Comparison of ENCODE assay signal across 20 cellular contexts in genomic region chr9:20322212-20322611, GRCh38.
A peak's percentile ranks its signal among the peaks of the same experiment; 100 is the strongest.
DNase-seq lines count a peak whose midpoint lies in the region; ATAC-seq lines count a peak whose summit lies in the region.
"Had no signal": no experiment of that assay in that cellular context is flagged by ENCODE, and none has a peak within 500 bp of the region (broad histone marks: within the 10 kb centered on the region; RNA-seq: fewer than 3 reads in every experiment).

No MANE protein-coding gene starts in this region.

- peak overlapping the region; percentile 63 for H3K4me3 Mint-ChIP-seq in T-helper 2 cell treated with Interferon-gamma antibody and Interleukin-4, amounts not matched to agents 5 μg/mL and 100 μg/mL, for 36 hours
- H3K4me3 Mint-ChIP-seq in activated naive CD8-positive, alpha-beta T cell: peak overlapping the region; percentile 61
- H3K4me3 Mint-ChIP-seq in activated naive CD8-positive, alpha-beta T cell treated with anti-CD3 and anti-CD28 coated beads, Interleukin-2, amount 50 U/mL, for 24 hours: no peak overlapping the region
- peak overlapping the region; percentile 51 for H3K4me3 Mint-ChIP-seq in central memory CD8-positive, alpha-beta T cell
- H3K4me3 Mint-ChIP-seq in stimulated activated naive CD8-positive, alpha-beta T cell treated with anti-CD3 and anti-CD28 coated beads, Interleukin-15, amount 100 ng/mL, for 72 hours: peak overlapping the region in 1 of 2 donors; percentile 61
- H3K4me3 Mint-ChIP-seq: GM23338, HFFc6, memory B cell had no signal

- H3K36me3 Mint-ChIP-seq in T-helper 2 cell treated with Interferon-gamma antibody and Interleukin-4, amounts not matched to agents 5 μg/mL and 100 μg/mL, for 36 hours (ENCODE audit: low read depth): peaks cover 3% of the 10 kb centered on the region
- H3K36me3 Mint-ChIP-seq in activated naive CD8-positive, alpha-beta T cell: peaks cover 17% of the 10 kb centered on the region
- peaks cover 2% of the 10 kb centered on the region for H3K36me3 Mint-ChIP-seq in activated naive CD8-positive, alpha-beta T cell treated with anti-CD3 and anti-CD28 coated beads, Interleukin-2, amount 50 U/mL, for 24 hours (ENCODE audit: low read depth)
- H3K36me3 Mint-ChIP-seq in central memory CD8-positive, alpha-beta T cell (ENCODE audit: insufficient read depth): peaks cover 5% of the 10 kb centered on the region
- H3K36me3 Mint-ChIP-seq: memory B cell had no signal

- H3K27ac Mint-ChIP-seq in T-helper 2 cell treated with Interferon-gamma antibody and Interleukin-4, amounts not matched to agents 5 μg/mL and 100 μg/mL, for 36 hours: peak overlapping the region; percentile 70
- peak overlapping the region; percentile 75 for H3K27ac Mint-ChIP-seq in activated naive CD8-positive, alpha-beta T cell
- no peak overlapping the region for H3K27ac Mint-ChIP-seq in activated naive CD8-positive, alpha-beta T cell treated with anti-CD3 and anti-CD28 coated beads, Interleukin-2, amount 50 U/mL, for 24 hours
- H3K27ac Mint-ChIP-seq in central memory CD8-positive, alpha-beta T cell (ENCODE audit: low read depth): peak overlapping the region; percentile 75
- H3K27ac Mint-ChIP-seq in stimulated activated naive CD8-positive, alpha-beta T cell treated with anti-CD3 and anti-CD28 coated beads, Interleukin-15, amount 100 ng/mL, for 72 hours: peak overlapping the region; percentile 70 to 91
- H3K27ac Mint-ChIP-seq: GM23338, HFFc6, memory B cell had no signal

- H3K9me3 Mint-ChIP-seq in T-helper 2 cell treated with Interferon-gamma antibody and Interleukin-4, amounts not matched to agents 5 μg/mL and 100 μg/mL, for 36 hours: peaks cover 4% of the 10 kb centered on the region
- H3K9me3 Mint-ChIP-seq in activated naive CD8-positive, alpha-beta T cell (ENCODE audit: low read depth): no peaks in the 10 kb centered on the region
- no peaks in the 10 kb centered on the region for H3K9me3 Mint-ChIP-seq in activated naive CD8-positive, alpha-beta T cell treated with anti-CD3 and anti-CD28 coated beads, Interleukin-2, amount 50 U/mL, for 24 hours
- H3K9me3 Mint-ChIP-seq in central memory CD8-positive, alpha-beta T cell: no peaks in the 10 kb centered on the region
- no peaks in the 10 kb centered on the region for H3K9me3 Mint-ChIP-seq in stimulated activated naive CD8-positive, alpha-beta T cell treated with anti-CD3 and anti-CD28 coated beads, Interleukin-15, amount 100 ng/mL, for 72 hours
- H3K9me3 Mint-ChIP-seq: GM23338, HFFc6, memory B cell had no signal

- ATAC-seq in activated naive CD8-positive, alpha-beta T cell treated with anti-CD3 and anti-CD28 coated beads, Interleukin-2, amount 50 U/mL, for 24 hours: no peak
- ATAC-seq in central memory CD8-positive, alpha-beta T cell (replicated peaks; ENCODE audit: extremely low read depth, poor library complexity, severe bottlenecking): no peak
- no peak for ATAC-seq in stimulated activated naive CD8-positive, alpha-beta T cell treated with anti-CD3 and anti-CD28 coated beads, Interleukin-15, amount 100 ng/mL, for 72 hours
- ATAC-seq: GM23338, left lobe of liver had no signal

- H3K4me1 Mint-ChIP-seq in T-helper 2 cell treated with Interferon-gamma antibody and Interleukin-4, amounts not matched to agents 5 μg/mL and 100 μg/mL, for 36 hours (ENCODE audit: low read depth): peaks cover 40% of the 10 kb centered on the region
- H3K4me1 Mint-ChIP-seq in activated naive CD8-positive, alpha-beta T cell (ENCODE audit: low read depth): peaks cover 73% of the 10 kb centered on the region
- H3K4me1 Mint-ChIP-seq in activated naive CD8-positive, alpha-beta T cell treated with anti-CD3 and anti-CD28 coated beads, Interleukin-2, amount 50 U/mL, for 24 hours: peaks cover 67% of the 10 kb centered on the region
- H3K4me1 Mint-ChIP-seq in central memory CD8-positive, alpha-beta T cell: peaks cover 46% of the 10 kb centered on the region
- peaks cover 74% of the 10 kb centered on the region for H3K4me1 Mint-ChIP-seq in stimulated activated naive CD8-positive, alpha-beta T cell treated with anti-CD3 and anti-CD28 coated beads, Interleukin-15, amount 100 ng/mL, for 72 hours
- H3K4me1 Mint-ChIP-seq: memory B cell had no signal

- peaks cover 2% of the 10 kb centered on the region for H3K27me3 Mint-ChIP-seq in T-helper 2 cell treated with Interferon-gamma antibody and Interleukin-4, amounts not matched to agents 5 μg/mL and 100 μg/mL, for 36 hours (ENCODE audit: low read depth)
- no peaks in the 10 kb centered on the region for H3K27me3 Mint-ChIP-seq in activated naive CD8-positive, alpha-beta T cell
- H3K27me3 Mint-ChIP-seq in activated naive CD8-positive, alpha-beta T cell treated with anti-CD3 and anti-CD28 coated beads, Interleukin-2, amount 50 U/mL, for 24 hours: no peaks in the 10 kb centered on the region
- no peaks in the 10 kb centered on the region for H3K27me3 Mint-ChIP-seq in central memory CD8-positive, alpha-beta T cell
- no peaks in the 10 kb centered on the region for H3K27me3 Mint-ChIP-seq in stimulated activated naive CD8-positive, alpha-beta T cell treated with anti-CD3 and anti-CD28 coated beads, Interleukin-15, amount 100 ng/mL, for 72 hours

- DNase-seq in T-helper 2 cell treated with Interferon-gamma antibody and Interleukin-4, amounts not matched to agents 5 μg/mL and 100 μg/mL, for 36 hours (ENCODE audit: low spot score): no peak
- no peak for DNase-seq in T-helper 2 cell
- DNase-seq in activated naive CD8-positive, alpha-beta T cell treated with anti-CD3 and anti-CD28 coated beads, Interleukin-2, amount 50 U/mL, for 24 hours: no peak
- no peak for DNase-seq in central memory CD8-positive, alpha-beta T cell (ENCODE audit: low spot score in 2 of 2)
- DNase-seq in stimulated activated naive CD8-positive, alpha-beta T cell treated with anti-CD3 and anti-CD28 coated beads, Interleukin-15, amount 100 ng/mL, for 72 hours: no peak
- DNase-seq in stimulated activated CD4-positive, alpha-beta T cell treated with anti-CD3 and anti-CD28 coated beads, Interleukin-2, amount 100 ng/mL, for 48 hours: no peak
- no peak for DNase-seq in hypothalamus (lab: John Stamatoyannopoulos, UW)
- DNase-seq: 8988T; activated CD4-positive, alpha-beta T cell treated with anti-CD3 and anti-CD28 coated beads for 1 hour; activated gamma-delta T cell; anterior cingulate cortex; C1 segment of cervical spinal cord; HFFc6; Karpas-422; NCI-H2029; NCI-H524 had no signal
